Comparison of ENCODE assay signal across 18 cellular contexts in genomic region chrX:1589356-1590130, GRCh38. TPM values are rescaled to one million over a fixed set of nuclear protein-coding genes. Genes with fewer than 3 reads are reported as not detected.
DNase-seq lines count a peak whose midpoint lies in the region; ATAC-seq and TF ChIP-seq lines count a peak whose summit lies in the region.
"Had no signal": no experiment of that assay in that cellular context is flagged by ENCODE, and none has a peak within 500 bp of the region (broad histone marks: within the 10 kb centered on the region; RNA-seq: fewer than 3 reads in every experiment).

No MANE protein-coding gene starts in this region.

- 0 out of 2 replicates have a peak overlapping the region, but pooled peaks have one; percentile 32 for H3K27ac ChIP-seq in DND-41 (ENCODE audit: low read length)
- H3K27ac ChIP-seq in GM23338 (ENCODE audit: low read depth), result peak overlapping the region; percentile 81; the same call in 1 of the 2 replicates
- H3K27ac ChIP-seq in neural progenitor cell, result no peak overlapping the region
- H3K27ac ChIP-seq: skin epidermis, tibial nerve had no signal

- no peak for TF ChIP-seq POLR2A in GM18505 (IDR thresholded peaks at IDR 0.05; ENCODE audit: borderline replicate concordance, extremely low read depth, insufficient read depth, insufficient read length)

- TF ChIP-seq CTCF in DND-41 (IDR thresholded peaks at IDR 0.05; ENCODE audit: borderline replicate concordance, extremely low read depth, low read length, poor library complexity, severe bottlenecking) (no peak), GM23338 (conservative IDR thresholded peaks at IDR 0.05; ENCODE audit: low read depth in 2 of 2) (no peak), neural progenitor cell (IDR thresholded peaks at IDR 0.05) (no peak)

- no peak overlapping the region for H2AFZ ChIP-seq in DND-41 (ENCODE audit: low read depth, low read length)
- no peak overlapping the region for H2AFZ ChIP-seq in GM23338
- no peak overlapping the region for H2AFZ ChIP-seq in neural progenitor cell (replicated peaks)

- H3K9ac ChIP-seq in DND-41 (ENCODE audit: low read depth, low read length) (no peak overlapping the region), neural progenitor cell (no peak overlapping the region)

- H3K27ac Mint-ChIP-seq in GM23338, result no peak overlapping the region
- H3K27ac Mint-ChIP-seq in neural progenitor cell, result no peak overlapping the region

- no peak overlapping the region for H3K4me3 ChIP-seq in DND-41 (ENCODE audit: low read depth in 1 of 2, low read length in 2 of 2)
- no peak overlapping the region for H3K4me3 ChIP-seq in GM23338
- H3K4me3 ChIP-seq in neural progenitor cell, result no peak overlapping the region
- H3K4me3 ChIP-seq: skin epidermis, tibial nerve had no signal

- H3K4me1 ChIP-seq in DND-41 (ENCODE audit: insufficient read depth, low read length) (peaks cover 23% of the 10 kb centered on the region), GM23338 (ENCODE audit: insufficient read depth) (peaks cover 12% of the 10 kb centered on the region), neural progenitor cell (peaks cover 9% of the 10 kb centered on the region)

- ATAC-seq in DND-41 (ENCODE audit: insufficient read depth, low read depth) (no peak), GM23338 (no peak), GM18505 (IDR thresholded peaks at IDR 0.05; ENCODE audit: unreplicated experiment) (no peak), GM18858 (IDR thresholded peaks at IDR 0.05; ENCODE audit: unreplicated experiment) (no peak)
- ATAC-seq: activated CD4-positive, CD25-positive, alpha-beta regulatory T cell treated with anti-CD3 and anti-CD28 coated beads, Interleukin-2, amount 50 U/mL, for 24 hours had no signal

- DNase-seq in DND-41 (no peak), GM23338 (ENCODE audit: low spot score) (peak; percentile 37), mesenteric fat pad (ENCODE audit: low spot score) (peak; percentile 64), NCI-H526 treated with DMSO at 0.1 percent for 48 hours (lab: John Stamatoyannopoulos, UW) (no peak), neural progenitor cell (ENCODE audit: low spot score) (no peak)
- DNase-seq in activated CD8-positive, alpha-beta memory T cell treated with anti-CD3 and anti-CD28 coated beads, Interleukin-2, amount 50 U/mL, for 48 hours, result peak; percentile 50
- DNase-seq: amygdala, NCI-H1105 treated with DMSO at 0.1 percent for 48 hours, NCI-H526 had no signal

- H3K27me3 ChIP-seq in DND-41 (ENCODE audit: insufficient read depth, low read length, poor library complexity) (no peaks in the 10 kb centered on the region), GM23338 (ENCODE audit: insufficient read depth) (no peaks in the 10 kb centered on the region), neural progenitor cell (no peaks in the 10 kb centered on the region)
- H3K27me3 ChIP-seq: tibial nerve had no signal

- H3K9me3 ChIP-seq in DND-41 (ENCODE audit: insufficient read depth, low read length, severe bottlenecking), result no peaks in the 10 kb centered on the region
- H3K9me3 ChIP-seq in neural progenitor cell (ENCODE audit: low read depth), result no peaks in the 10 kb centered on the region
- H3K9me3 ChIP-seq: tibial nerve had no signal

- H3K27me3 Mint-ChIP-seq in GM23338 (ENCODE audit: insufficient read depth, low read depth, poor library complexity) (peaks cover 8% of the 10 kb centered on the region), neural progenitor cell (ENCODE audit: insufficient read depth, low read depth) (peaks cover 2% of the 10 kb centered on the region)

- peaks cover 18% of the 10 kb centered on the region for H3K36me3 ChIP-seq in DND-41 (ENCODE audit: insufficient read depth, low read length)
- no peaks in the 10 kb centered on the region; the same call in 1 of the 2 replicates for H3K36me3 ChIP-seq in GM23338 (ENCODE audit: insufficient read depth)
- no peaks in the 10 kb centered on the region for H3K36me3 ChIP-seq in neural progenitor cell

- H3K36me3 Mint-ChIP-seq in GM23338 (ENCODE audit: low read depth) (peaks cover 15% of the 10 kb centered on the region), neural progenitor cell (peaks cover 6% of the 10 kb centered on the region)

- H3K9me3 Mint-ChIP-seq in GM23338 (peaks cover 52% of the 10 kb centered on the region), neural progenitor cell (no peaks in the 10 kb centered on the region)

- no peaks in the 10 kb centered on the region for H3K9me2 ChIP-seq in GM23338 (ENCODE audit: insufficient read depth)

- H3K79me2 ChIP-seq in DND-41 (ENCODE audit: insufficient read depth, low read length), result peaks cover 31% of the 10 kb centered on the region
- H3K79me2 ChIP-seq in GM23338 (replicated peaks; ENCODE audit: insufficient read depth), result peaks cover 28% of the 10 kb centered on the region
- H3K79me2 ChIP-seq in neural progenitor cell (ENCODE audit: low read depth), result peaks cover 31% of the 10 kb centered on the region

- H3K4me2 ChIP-seq in DND-41 (ENCODE audit: insufficient read depth, low read length) (no peak overlapping the region), GM23338 (no peak overlapping the region), neural progenitor cell (no peak overlapping the region)

- no peak overlapping the region for H3K4me3 Mint-ChIP-seq in GM23338
- no peak overlapping the region for H3K4me3 Mint-ChIP-seq in neural progenitor cell

- H3F3A ChIP-seq in GM23338 (replicated peaks; ENCODE audit: low read depth) (peaks cover 9% of the 10 kb centered on the region), neural progenitor cell (ENCODE audit: low read depth) (peaks cover 23% of the 10 kb centered on the region)

- H3K4me1 Mint-ChIP-seq in GM23338, result peaks cover 3% of the 10 kb centered on the region; the same call in 1 of the 3 replicates
- H3K4me1 Mint-ChIP-seq in neural progenitor cell, result peaks cover 8% of the 10 kb centered on the region

- H4K20me1 ChIP-seq in DND-41 (ENCODE audit: insufficient read depth, low read length), result peaks cover 28% of the 10 kb centered on the region
- no peaks in the 10 kb centered on the region; the same call in 1 of the 2 replicates for H4K20me1 ChIP-seq in GM23338 (replicated peaks; ENCODE audit: insufficient read depth)
- peaks cover 29% of the 10 kb centered on the region for H4K20me1 ChIP-seq in neural progenitor cell (ENCODE audit: low read depth)

TF ChIP-seq in GM23338, 12 proteins besides CTCF, POLR2A, EP300 and RAD21:
- TF ChIP-seq STAT1 (IDR thresholded peaks at IDR 0.05; ENCODE audit: unreplicated experiment) (no peak), EZH2 (IDR thresholded peaks at IDR 0.05; ENCODE audit: low read depth, unreplicated experiment) (no peak)

RNA-seq across cellular contexts. Expression of gene AKAP17A, which starts 1.9 kb away (rescaled TPM):
- 50.6 and 64.3 TPM in 2 replicates for total RNA-seq in GM23338 (2014; rRNA removed; shearing (Covaris generic))
- 23.9 and 27.6 TPM in 2 replicates for polyA plus RNA-seq in GM23338 (2016; fragmentation: Nextera tagmentation; extraction: Ambion mirVana)
- total RNA-seq in mesenteric fat pad, result 31.4 TPM
- 10.7 and 38.5 TPM in 2 replicates for total RNA-seq in neural progenitor cell (ENCODE audit: low replicate concordance)

RNA-seq across cellular contexts. Expression of gene ASMT, which starts 25.3 kb away (rescaled TPM):
- total RNA-seq in GM23338 (2014; rRNA removed; shearing (Covaris generic)), result 2.4 TPM in 1 of 2 replicates, not detected in the other
- 0.53 and 1.0 TPM in 2 replicates for polyA plus RNA-seq in GM23338 (2016; fragmentation: Nextera tagmentation; extraction: Ambion mirVana)
- not detected for total RNA-seq in mesenteric fat pad
- total RNA-seq in neural progenitor cell (ENCODE audit: low replicate concordance), result 0.28 TPM in 1 of 2 replicates, not detected in the other
- total RNA-seq: dermis microvascular lymphatic vessel endothelial cell, fibroblast of villous mesenchyme had no signal
- polyA plus RNA-seq: keratinocyte had no signal

RNA-seq across cellular contexts. Expression of gene P2RY8, which starts 52.6 kb away (rescaled TPM):
- total RNA-seq in GM23338 (2014; rRNA removed; shearing (Covaris generic)), result 0.23 TPM in 1 of 2 replicates, not detected in the other
- polyA plus RNA-seq in GM23338 (2016; fragmentation: Nextera tagmentation; extraction: Ambion mirVana), result 0.23 and 0.24 TPM in 2 replicates
- 2.5 TPM for total RNA-seq in mesenteric fat pad
- 0.32 and 0.68 TPM in 2 replicates for total RNA-seq in neural progenitor cell (ENCODE audit: low replicate concordance)
- total RNA-seq: fibroblast of villous mesenchyme had no signal
- polyA plus RNA-seq: keratinocyte, neural cell had no signal

Comparison
In these comparisons a context has a peak if more than half of its experiments do, and no peak if none do; other contexts are left out.
1. DNase-seq: peak in GM23338 (single experiment), activated CD8-positive, alpha-beta memory T cell treated with anti-CD3 and anti-CD28 coated beads, Interleukin-2, amount 50 U/mL, for 48 hours (single experiment) and mesenteric fat pad (single experiment); none in DND-41 (single experiment), NCI-H526 treated with DMSO at 0.1 percent for 48 hours (single experiment) and neural progenitor cell (single experiment).